Comparison of ENCODE assay signal across 26 cellular contexts in genomic region chr2:2293527-2294089, GRCh38. TPM values are rescaled to one million over a fixed set of nuclear protein-coding genes. Genes with fewer than 3 reads are reported as not detected.
"Had no signal": no experiment of that assay in that cellular context is flagged by ENCODE, and none has a peak within 500 bp of the region (broad histone marks: within the 10 kb centered on the region; RNA-seq: fewer than 3 reads in every experiment).

No MANE protein-coding gene starts in this region.

- H3K9me3 Mint-ChIP-seq: T-cell had no signal

- H2AFZ ChIP-seq: PC-9 had no signal

- H3K9me3 ChIP-seq: SJCRH30 had no signal

- H3K4me1 ChIP-seq: Peyer's patch, SJCRH30 had no signal

- H3K9ac ChIP-seq: KMS-11 had no signal

- H3K27me3 ChIP-seq: Peyer's patch had no signal

- H3K4me3 ChIP-seq: K562, PC-9, Peyer's patch, SJCRH30 had no signal

- H3K4me3 Mint-ChIP-seq: IgD-negative memory B cell, T-cell had no signal

- H3K27me3 Mint-ChIP-seq: IgD-negative memory B cell had no signal

- DNase-seq: Kasumi-1; MM.1S; NCI-H1092 treated with DMSO at 0.1 percent for 48 hours; NCI-H1436; NCI-H1694; NCI-H187 treated with DMSO at 0.1 percent for 48 hours; NCI-H2029 treated with DMSO at 0.1 percent for 48 hours; NCI-H2171 treated with DMSO at 0.1 percent for 48 hours; NCI-H345; NCI-H446 treated with DMSO at 0.1 percent for 48 hours; NCI-H510A treated with DMSO at 0.1 percent for 48 hours; NCI-H526; NK-92 treated with Interleukin-12 subunit alpha and Interleukin-12 subunit beta, amount 100 ng/mL, for 24 hours; OCI-M1; PC-9; Peyer's patch; SHP77 treated with DMSO at 0.1 percent for 48 hours; SJCRH30; SW 1271; T-cell had no signal

- H3K36me3 Mint-ChIP-seq: T-cell had no signal

- H3K27ac Mint-ChIP-seq: IgD-negative memory B cell, T-cell had no signal

- H3K27ac ChIP-seq: HL-60, KMS-11, PC-9, Peyer's patch, SJCRH30 had no signal

- H3K4me2 ChIP-seq: KMS-11, PC-9 had no signal

- H3K4me1 Mint-ChIP-seq: T-cell had no signal

- H3K36me3 ChIP-seq: Peyer's patch, SJCRH30 had no signal

- ATAC-seq: K562, Right ventricle myocardium inferior, T-cell had no signal

RNA-seq across cellular contexts. Expression of gene MYT1L, which starts 37.5 kb away (rescaled TPM):
- total RNA-seq: K562, M059J, PC-9 had no signal
- polyA plus RNA-seq: IgD-negative memory B cell, K562 had no signal
